ENCODE assay signal across 28 cellular contexts in genomic region chr21:25614441-25614840, GRCh38.
"Had no signal": no experiment of that assay in that cellular context is flagged by ENCODE, and none has a peak within 500 bp of the region (broad histone marks: within the 10 kb centered on the region; RNA-seq: fewer than 3 reads in every experiment).

No MANE protein-coding gene starts in this region.

- H3K36me3 ChIP-seq: stomach, suprapubic skin, thoracic aorta, thyroid gland, tibial artery, tibial nerve, transverse colon, upper lobe of left lung, upper lobe of right lung, uterus, vagina had no signal

- H3K27ac Mint-ChIP-seq: stimulated activated effector memory CD8-positive, alpha-beta T cell treated with anti-CD3 and anti-CD28 coated beads, Interleukin-12 subunit alpha, Interleukin-12 subunit beta, amount 100 ng/mL, for 72 hours; stimulated activated memory B cell treated with anti-CD40 and anti-IgM and Interleukin-4, amounts not matched to agents 10 μg/mL and 1 μg/mL and 100 μg/mL, for 72 hours; stimulated activated naive B cell treated with anti-CD40 and anti-IgM and Interleukin-4, amounts not matched to agents 10 μg/mL and 1 μg/mL and 100 μg/mL, for 72 hours; stimulated activated naive CD8-positive, alpha-beta T cell treated with anti-CD3 and anti-CD28 coated beads, Interleukin-15, amount 100 ng/mL, for 72 hours; stimulated activated naive CD8-positive, alpha-beta T cell treated with anti-CD3 and anti-CD28 coated beads, Interleukin-15, Interleukin-2, amounts not matched to agents 100 ng/mL and 50 ng/mL, for 24 hours; type B pancreatic cell had no signal

- H3K27me3 Mint-ChIP-seq: stimulated activated memory B cell treated with anti-CD40 and anti-IgM and Interleukin-4, amounts not matched to agents 10 μg/mL and 1 μg/mL and 100 μg/mL, for 72 hours; stimulated activated naive B cell treated with anti-CD40 and anti-IgM and Interleukin-4, amounts not matched to agents 10 μg/mL and 1 μg/mL and 100 μg/mL, for 72 hours; stimulated activated naive CD8-positive, alpha-beta T cell treated with anti-CD3 and anti-CD28 coated beads, Interleukin-15, amount 100 ng/mL, for 72 hours; stimulated activated naive CD8-positive, alpha-beta T cell treated with anti-CD3 and anti-CD28 coated beads, Interleukin-15, Interleukin-2, amounts not matched to agents 100 ng/mL and 50 ng/mL, for 24 hours had no signal

- H3K4me3 ChIP-seq: stomach, suprapubic skin, testis, thoracic aorta, thyroid gland, tibial artery, tibial nerve, transverse colon, upper lobe of left lung, upper lobe of right lung, uterus, vagina had no signal

- H3K4me1 ChIP-seq: stomach, suprapubic skin, testis, thyroid gland, tibial artery, tibial nerve, transverse colon, upper lobe of left lung, upper lobe of right lung, uterus, vagina had no signal

- H3K27ac ChIP-seq: stomach, suprapubic skin, testis, thoracic aorta, thyroid gland, tibial artery, tibial nerve, transverse colon, upper lobe of left lung, upper lobe of right lung, uterus, vagina had no signal

- H3K27me3 ChIP-seq: stomach, suprapubic skin, testis, thyroid gland, tibial artery, tibial nerve, transverse colon, upper lobe of left lung, upper lobe of right lung, uterus, vagina had no signal

- H3K9me3 ChIP-seq: stomach, suprapubic skin, testis, thoracic aorta, thyroid gland, tibial artery, tibial nerve, transverse colon, upper lobe of left lung, upper lobe of right lung, uterus, vagina had no signal

- H3K36me3 Mint-ChIP-seq: stimulated activated effector memory CD8-positive, alpha-beta T cell treated with anti-CD3 and anti-CD28 coated beads, Interleukin-12 subunit alpha, Interleukin-12 subunit beta, amount 100 ng/mL, for 72 hours; stimulated activated memory B cell treated with anti-CD40 and anti-IgM and Interleukin-4, amounts not matched to agents 10 μg/mL and 1 μg/mL and 100 μg/mL, for 72 hours; stimulated activated naive B cell treated with anti-CD40 and anti-IgM and Interleukin-4, amounts not matched to agents 10 μg/mL and 1 μg/mL and 100 μg/mL, for 72 hours; type B pancreatic cell had no signal

- H3K4me1 Mint-ChIP-seq: stimulated activated effector memory CD8-positive, alpha-beta T cell treated with anti-CD3 and anti-CD28 coated beads, Interleukin-12 subunit alpha, Interleukin-12 subunit beta, amount 100 ng/mL, for 72 hours; stimulated activated memory B cell treated with anti-CD40 and anti-IgM and Interleukin-4, amounts not matched to agents 10 μg/mL and 1 μg/mL and 100 μg/mL, for 72 hours; stimulated activated naive B cell treated with anti-CD40 and anti-IgM and Interleukin-4, amounts not matched to agents 10 μg/mL and 1 μg/mL and 100 μg/mL, for 72 hours; stimulated activated naive CD8-positive, alpha-beta T cell treated with anti-CD3 and anti-CD28 coated beads, Interleukin-15, amount 100 ng/mL, for 72 hours had no signal

- DNase-seq: stimulated activated CD4-positive, alpha-beta T cell treated with anti-CD3 and anti-CD28 coated beads, Interleukin-2, amount 100 ng/mL, for 48 hours; stimulated activated CD4-positive, alpha-beta T cell treated with anti-CD3 and anti-CD28 coated beads, Interleukin-4, amount 100 ng/mL, for 1 hour; stimulated activated CD4-positive, alpha-beta T cell treated with anti-CD3 and anti-CD28 coated beads, Interleukin-4, amount 100 ng/mL, for 24 hours; stimulated activated CD4-positive, alpha-beta T cell treated with anti-CD3 and anti-CD28 coated beads, Interleukin-4, amount 100 ng/mL, for 4 hours; stimulated activated CD8-positive, alpha-beta memory T cell treated with anti-CD3 and anti-CD28 coated beads, Interleukin-4, amount 100 ng/mL, for 48 hours; stimulated activated naive B cell treated with anti-CD40 and anti-IgM and Interleukin-4, amounts not matched to agents 10 μg/mL and 1 μg/mL and 100 μg/mL, for 72 hours; stimulated activated naive CD4-positive, alpha-beta T cell; stimulated activated naive CD4-positive, alpha-beta T cell treated with Interleukin-2 at 50 U/mL for 16 hours; stimulated activated naive CD8-positive, alpha-beta T cell treated with anti-CD3 and anti-CD28 coated beads, Interleukin-15, amount 100 ng/mL, for 72 hours; stimulated activated naive CD8-positive, alpha-beta T cell treated with anti-CD3 and anti-CD28 coated beads, Interleukin-15, Interleukin-2, amounts not matched to agents 100 U/mL and 50 U/mL, for 24 hours; stomach; substantia nigra; testis; thyroid gland; tibial artery; transverse colon; trophoblast cell; upper lobe of left lung; upper lobe of right lung; uterus had no signal

- H3K9me3 Mint-ChIP-seq: stimulated activated effector memory CD8-positive, alpha-beta T cell treated with anti-CD3 and anti-CD28 coated beads, Interleukin-12 subunit alpha, Interleukin-12 subunit beta, amount 100 ng/mL, for 72 hours; stimulated activated memory B cell treated with anti-CD40 and anti-IgM and Interleukin-4, amounts not matched to agents 10 μg/mL and 1 μg/mL and 100 μg/mL, for 72 hours; stimulated activated naive B cell treated with anti-CD40 and anti-IgM and Interleukin-4, amounts not matched to agents 10 μg/mL and 1 μg/mL and 100 μg/mL, for 72 hours; stimulated activated naive CD8-positive, alpha-beta T cell treated with anti-CD3 and anti-CD28 coated beads, Interleukin-15, amount 100 ng/mL, for 72 hours; stimulated activated naive CD8-positive, alpha-beta T cell treated with anti-CD3 and anti-CD28 coated beads, Interleukin-15, Interleukin-2, amounts not matched to agents 100 ng/mL and 50 ng/mL, for 24 hours; type B pancreatic cell had no signal

- H3K4me3 Mint-ChIP-seq: stimulated activated effector memory CD8-positive, alpha-beta T cell treated with anti-CD3 and anti-CD28 coated beads, Interleukin-12 subunit alpha, Interleukin-12 subunit beta, amount 100 ng/mL, for 72 hours; stimulated activated memory B cell treated with anti-CD40 and anti-IgM and Interleukin-4, amounts not matched to agents 10 μg/mL and 1 μg/mL and 100 μg/mL, for 72 hours; stimulated activated naive B cell treated with anti-CD40 and anti-IgM and Interleukin-4, amounts not matched to agents 10 μg/mL and 1 μg/mL and 100 μg/mL, for 72 hours; stimulated activated naive CD8-positive, alpha-beta T cell treated with anti-CD3 and anti-CD28 coated beads, Interleukin-15, amount 100 ng/mL, for 72 hours; stimulated activated naive CD8-positive, alpha-beta T cell treated with anti-CD3 and anti-CD28 coated beads, Interleukin-15, Interleukin-2, amounts not matched to agents 100 ng/mL and 50 ng/mL, for 24 hours; type B pancreatic cell had no signal

- ATAC-seq: stimulated activated effector memory CD8-positive, alpha-beta T cell treated with anti-CD3 and anti-CD28 coated beads, Interleukin-12 subunit alpha, Interleukin-12 subunit beta, amount 100 ng/mL, for 72 hours; stimulated activated memory B cell treated with anti-CD40 and anti-IgM and Interleukin-4, amounts not matched to agents 10 μg/mL and 1 μg/mL and 100 μg/mL, for 72 hours; stimulated activated naive B cell treated with anti-CD40 and anti-IgM and Interleukin-4, amounts not matched to agents 10 μg/mL and 1 μg/mL and 100 μg/mL, for 72 hours; stimulated activated naive CD8-positive, alpha-beta T cell treated with anti-CD3 and anti-CD28 coated beads, Interleukin-15, amount 100 ng/mL, for 72 hours; stimulated activated naive CD8-positive, alpha-beta T cell treated with anti-CD3 and anti-CD28 coated beads, Interleukin-15, Interleukin-2, amounts not matched to agents 100 U/mL and 50 U/mL, for 24 hours; upper lobe of right lung had no signal
